ENCODE assay signal across 1 cellular context in genomic region chr11:114426280-114426679, GRCh38.
TF ChIP-seq lines count a peak whose summit lies in the region.

No MANE protein-coding gene starts in this region.

TF ChIP-seq in HepG2, 621 proteins besides CTCF, POLR2A, EP300 and RAD21:
- TF ChIP-seq RARG (CRISPR knock-in tag; IDR thresholded peaks at IDR 0.05; ENCODE audit: low read depth) (no peak), ATF4 (CRISPR knock-in tag; IDR thresholded peaks at IDR 0.05) (no peak), ZFP36L2 (CRISPR knock-in tag; IDR thresholded peaks at IDR 0.05) (no peak), REXO4 (CRISPR knock-in tag; IDR thresholded peaks at IDR 0.05; ENCODE audit: borderline replicate concordance) (no peak), TERF1 (CRISPR knock-in tag; IDR thresholded peaks at IDR 0.05) (no peak), GTF2F1 (IDR thresholded peaks at IDR 0.05; ENCODE audit: low read length) (no peak), ZNF674 (CRISPR knock-in tag; IDR thresholded peaks at IDR 0.05; ENCODE audit: low read depth) (no peak), POGK (CRISPR knock-in tag; conservative IDR thresholded peaks at IDR 0.05) (no peak), NKX3-1 (CRISPR knock-in tag; IDR thresholded peaks at IDR 0.05) (no peak), ZFY (CRISPR knock-in tag; IDR thresholded peaks at IDR 0.05) (no peak), TARDBP (CRISPR knock-in tag; IDR thresholded peaks at IDR 0.05) (no peak), ZNF574 (CRISPR knock-in tag; IDR thresholded peaks at IDR 0.05) (no peak), EED (CRISPR knock-in tag; IDR thresholded peaks at IDR 0.05) (no peak), CBFB (CRISPR knock-in tag; IDR thresholded peaks at IDR 0.05) (no peak)
- TF ChIP-seq, protein P1, sequence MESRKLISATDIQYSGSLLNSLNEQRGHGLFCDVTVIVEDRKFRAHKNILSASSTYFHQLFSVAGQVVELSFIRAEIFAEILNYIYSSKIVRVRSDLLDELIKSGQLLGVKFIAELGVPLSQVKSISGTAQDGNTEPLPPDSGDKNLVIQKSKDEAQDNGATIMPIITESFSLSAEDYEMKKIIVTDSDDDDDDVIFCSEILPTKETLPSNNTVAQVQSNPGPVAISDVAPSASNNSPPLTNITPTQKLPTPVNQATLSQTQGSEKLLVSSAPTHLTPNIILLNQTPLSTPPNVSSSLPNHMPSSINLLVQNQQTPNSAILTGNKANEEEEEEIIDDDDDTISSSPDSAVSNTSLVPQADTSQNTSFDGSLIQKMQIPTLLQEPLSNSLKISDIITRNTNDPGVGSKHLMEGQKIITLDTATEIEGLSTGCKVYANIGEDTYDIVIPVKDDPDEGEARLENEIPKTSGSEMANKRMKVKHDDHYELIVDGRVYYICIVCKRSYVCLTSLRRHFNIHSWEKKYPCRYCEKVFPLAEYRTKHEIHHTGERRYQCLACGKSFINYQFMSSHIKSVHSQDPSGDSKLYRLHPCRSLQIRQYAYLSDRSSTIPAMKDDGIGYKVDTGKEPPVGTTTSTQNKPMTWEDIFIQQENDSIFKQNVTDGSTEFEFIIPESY (CRISPR knock-in tag; IDR thresholded peaks at IDR 0.05), result no peak
